In the genomic region with DNA sequence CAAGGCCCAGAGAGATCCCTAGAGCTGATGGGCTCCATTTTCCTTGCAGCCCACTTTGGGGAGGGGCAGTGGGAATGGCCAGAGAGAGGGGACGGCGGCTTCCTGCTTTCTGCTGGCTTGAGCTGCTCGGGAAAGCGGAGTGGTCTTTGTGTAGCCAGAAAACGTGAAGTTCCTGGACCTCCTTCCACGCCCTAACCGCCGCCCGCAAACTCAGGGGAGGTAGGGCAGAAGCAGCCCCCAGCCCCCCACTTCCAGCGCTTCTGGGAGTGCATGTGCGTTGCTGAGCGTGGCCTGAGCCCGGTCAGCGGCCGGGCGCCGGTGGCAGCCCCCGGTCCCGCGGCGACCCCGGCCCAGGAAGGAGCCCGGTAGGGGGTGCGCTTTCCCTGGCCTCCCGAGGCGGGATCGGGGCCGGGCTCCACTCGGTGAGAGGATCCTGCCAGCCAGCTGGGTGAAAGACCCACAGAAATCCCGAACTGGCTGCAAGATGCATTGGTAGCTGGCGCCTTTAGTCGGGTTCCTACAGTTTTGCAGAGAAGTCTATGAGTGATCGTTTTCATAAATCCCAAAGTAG, we compare ENCODE assay signal across 1 cellular context.
TF ChIP-seq lines count a peak whose summit lies in the region.

No MANE protein-coding gene starts in this region.

TF ChIP-seq in WTC11, 78 proteins besides CTCF, POLR2A, EP300 and RAD21 (continued from another document):
- TF ChIP-seq, protein P1, sequence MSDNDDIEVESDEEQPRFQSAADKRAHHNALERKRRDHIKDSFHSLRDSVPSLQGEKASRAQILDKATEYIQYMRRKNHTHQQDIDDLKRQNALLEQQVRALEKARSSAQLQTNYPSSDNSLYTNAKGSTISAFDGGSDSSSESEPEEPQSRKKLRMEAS (CRISPR knock-in tag; IDR thresholded peaks at IDR 0.05): peak; percentile 56
- TF ChIP-seq MXD4 (CRISPR knock-in tag; IDR thresholded peaks at IDR 0.05; ENCODE audit: borderline replicate concordance): no peak
- TF ChIP-seq ZNF219 (CRISPR knock-in tag; IDR thresholded peaks at IDR 0.05; ENCODE audit: borderline replicate concordance): 0 out of 2 replicates have a peak, but pooled peaks have one; percentile 30
- TF ChIP-seq SP1 (CRISPR knock-in tag; conservative IDR thresholded peaks at IDR 0.05): no peak
- no peak for TF ChIP-seq GTF2I (CRISPR knock-in tag; conservative IDR thresholded peaks at IDR 0.05)
- no peak for TF ChIP-seq ELF4 (CRISPR knock-in tag; IDR thresholded peaks at IDR 0.05; ENCODE audit: low read depth)
- TF ChIP-seq, protein P2, sequence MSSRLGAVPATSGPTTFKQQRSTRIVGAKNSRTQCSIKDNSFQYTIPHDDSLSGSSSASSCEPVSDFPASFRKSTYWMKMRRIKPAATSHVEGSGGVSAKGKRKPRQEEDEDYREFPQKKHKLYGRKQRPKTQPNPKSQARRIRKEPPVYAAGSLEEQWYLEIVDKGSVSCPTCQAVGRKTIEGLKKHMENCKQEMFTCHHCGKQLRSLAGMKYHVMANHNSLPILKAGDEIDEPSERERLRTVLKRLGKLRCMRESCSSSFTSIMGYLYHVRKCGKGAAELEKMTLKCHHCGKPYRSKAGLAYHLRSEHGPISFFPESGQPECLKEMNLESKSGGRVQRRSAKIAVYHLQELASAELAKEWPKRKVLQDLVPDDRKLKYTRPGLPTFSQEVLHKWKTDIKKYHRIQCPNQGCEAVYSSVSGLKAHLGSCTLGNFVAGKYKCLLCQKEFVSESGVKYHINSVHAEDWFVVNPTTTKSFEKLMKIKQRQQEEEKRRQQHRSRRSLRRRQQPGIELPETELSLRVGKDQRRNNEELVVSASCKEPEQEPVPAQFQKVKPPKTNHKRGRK (CRISPR knock-in tag; IDR thresholded peaks at IDR 0.05; ENCODE audit: borderline replicate concordance): no peak
- no peak for TF ChIP-seq NFE2L1 (CRISPR knock-in tag; IDR thresholded peaks at IDR 0.05)
- TF ChIP-seq, protein P3, sequence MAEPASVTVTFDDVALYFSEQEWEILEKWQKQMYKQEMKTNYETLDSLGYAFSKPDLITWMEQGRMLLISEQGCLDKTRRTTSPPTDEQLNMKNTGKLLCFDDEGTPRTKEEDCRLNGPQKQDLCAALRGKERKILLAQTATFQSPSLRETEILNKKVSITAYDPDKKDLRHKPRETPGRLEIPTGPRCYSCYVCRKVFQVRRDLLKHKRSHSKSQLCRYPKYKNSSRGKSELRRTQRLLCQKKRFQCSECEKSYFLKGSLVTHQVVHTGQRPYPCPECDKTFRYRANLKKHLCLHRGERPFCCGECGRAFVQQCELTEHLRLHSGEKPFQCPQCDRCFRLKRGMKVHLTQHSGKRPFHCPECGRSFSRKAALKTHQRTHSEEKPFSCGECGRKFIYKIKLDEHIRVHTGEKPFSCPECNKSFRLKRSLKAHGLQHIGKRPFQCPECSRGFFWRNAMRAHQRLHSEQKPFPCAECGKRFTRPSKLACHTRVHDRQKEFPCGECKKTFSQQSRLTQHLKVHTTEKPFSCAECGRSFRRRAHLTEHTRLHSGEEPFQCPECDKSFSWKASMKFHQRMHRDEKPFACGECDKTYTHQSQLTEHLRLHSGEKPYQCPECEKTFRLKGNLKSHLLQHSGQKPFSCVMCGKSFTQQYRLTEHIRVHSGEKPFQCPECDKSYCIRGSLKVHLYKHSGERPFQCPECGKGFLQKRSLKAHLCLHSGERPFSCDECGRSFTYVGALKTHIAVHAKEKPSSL (CRISPR knock-in tag; conservative IDR thresholded peaks at IDR 0.05): no peak
- TF ChIP-seq ZNF423 (CRISPR knock-in tag; IDR thresholded peaks at IDR 0.05): peak; percentile 69
- TF ChIP-seq TEAD4 (CRISPR knock-in tag; IDR thresholded peaks at IDR 0.05): no peak
TF ChIP-seq in WTC11: peak in this region for 5.
